Comparison of ENCODE assay signal across 1 cellular context in the genomic region with DNA sequence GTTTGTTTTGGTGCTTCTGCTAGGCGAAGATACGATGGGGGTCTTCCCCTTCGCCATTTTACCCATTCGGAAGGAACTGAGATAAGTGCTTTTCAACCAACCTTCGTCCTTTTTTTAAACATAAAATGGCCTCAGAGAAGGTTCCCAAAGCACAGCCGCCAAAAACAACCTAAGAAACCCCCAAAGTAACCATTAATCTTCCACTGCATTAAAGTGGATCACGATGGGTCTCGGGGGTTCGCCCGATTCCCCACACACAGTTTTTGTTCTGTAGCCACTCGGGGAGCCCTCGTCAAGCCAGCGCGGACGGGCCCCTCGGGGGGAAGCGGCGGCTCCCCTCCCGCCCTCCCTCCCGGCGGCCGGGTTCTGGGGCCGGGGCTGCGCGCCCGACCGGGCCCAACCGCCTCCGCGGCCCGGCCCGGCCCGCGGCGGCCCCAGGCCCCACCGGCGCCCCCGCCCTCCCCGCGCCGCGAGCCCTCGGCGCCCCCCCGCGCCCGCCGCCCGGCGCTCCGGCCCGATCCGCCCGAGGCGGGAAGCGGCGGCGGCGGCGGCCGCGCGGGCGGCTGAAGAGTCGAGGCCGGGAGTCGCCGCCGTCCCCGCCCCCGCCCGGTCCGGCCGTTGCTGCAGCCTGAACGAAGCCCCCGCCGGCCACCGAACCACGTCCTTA.
TF ChIP-seq lines count a peak whose summit lies in the region.

No MANE protein-coding gene starts in this region.

TF ChIP-seq in H1, 55 proteins besides CTCF, POLR2A, EP300 and RAD21:
- TF ChIP-seq, protein P1, sequence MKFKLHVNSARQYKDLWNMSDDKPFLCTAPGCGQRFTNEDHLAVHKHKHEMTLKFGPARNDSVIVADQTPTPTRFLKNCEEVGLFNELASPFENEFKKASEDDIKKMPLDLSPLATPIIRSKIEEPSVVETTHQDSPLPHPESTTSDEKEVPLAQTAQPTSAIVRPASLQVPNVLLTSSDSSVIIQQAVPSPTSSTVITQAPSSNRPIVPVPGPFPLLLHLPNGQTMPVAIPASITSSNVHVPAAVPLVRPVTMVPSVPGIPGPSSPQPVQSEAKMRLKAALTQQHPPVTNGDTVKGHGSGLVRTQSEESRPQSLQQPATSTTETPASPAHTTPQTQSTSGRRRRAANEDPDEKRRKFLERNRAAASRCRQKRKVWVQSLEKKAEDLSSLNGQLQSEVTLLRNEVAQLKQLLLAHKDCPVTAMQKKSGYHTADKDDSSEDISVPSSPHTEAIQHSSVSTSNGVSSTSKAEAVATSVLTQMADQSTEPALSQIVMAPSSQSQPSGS (IDR thresholded peaks at IDR 0.05; ENCODE audit: low read length): 0 out of 2 replicates have a peak, but pooled peaks have one; percentile 6
- no peak for TF ChIP-seq GABPA (IDR thresholded peaks at IDR 0.05; ENCODE audit: borderline replicate concordance, insufficient read depth, low read length)
